Comparison of ENCODE assay signal across 13 cellular contexts in genomic region chr6:139369068-139369467, GRCh38. TPM values are rescaled to one million over a fixed set of nuclear protein-coding genes. Genes with fewer than 3 reads are reported as not detected.
DNase-seq lines count a peak whose midpoint lies in the region; ATAC-seq and TF ChIP-seq lines count a peak whose summit lies in the region.
"Had no signal": no experiment of that assay in that cellular context is flagged by ENCODE, and none has a peak within 500 bp of the region (broad histone marks: within the 10 kb centered on the region; RNA-seq: fewer than 3 reads in every experiment).

No MANE protein-coding gene starts in this region.

- no peaks in the 10 kb centered on the region for H3K27me3 ChIP-seq in endodermal cell (ENCODE audit: control insufficient read depth, insufficient read depth, low read length, poor library complexity, severe bottlenecking)
- no peaks in the 10 kb centered on the region for H3K27me3 ChIP-seq in trophoblast cell (ENCODE audit: insufficient read depth, low read length)
- no peaks in the 10 kb centered on the region for H3K27me3 ChIP-seq in stomach

- H3K27me3 Mint-ChIP-seq in IgD-negative memory B cell = no peaks in the 10 kb centered on the region
- no peaks in the 10 kb centered on the region for H3K27me3 Mint-ChIP-seq in endodermal cell (ENCODE audit: insufficient read depth)
- H3K27me3 Mint-ChIP-seq: activated CD4-positive, alpha-beta T cell treated with anti-CD3 and anti-CD28 coated beads for 36 hours had no signal

- no peak overlapping the region for H2AFZ ChIP-seq in trophoblast cell (ENCODE audit: insufficient read depth, low read length, poor library complexity)

- H3K79me2 ChIP-seq in trophoblast cell (ENCODE audit: control insufficient read depth, insufficient read depth, low read length, poor library complexity) = peaks cover 12% of the 10 kb centered on the region

- peaks cover 22% of the 10 kb centered on the region for H3K36me3 ChIP-seq in endodermal cell (ENCODE audit: control insufficient read depth, insufficient read depth, low read length)
- peaks cover 9 to 10% of the 10 kb centered on the region in 2 experiments for H3K36me3 ChIP-seq in trophoblast cell (ENCODE audit: control insufficient read depth in 1 of 2, insufficient read depth in 2 of 2, low read length in 2 of 2)
- H3K36me3 ChIP-seq in stomach = peaks cover 0 to 27% (median 6%) of the 10 kb centered on the region in 4 donors

- no peak for TF ChIP-seq EP300 in stomach (IDR thresholded peaks at IDR 0.05)

- no peak overlapping the region for H3K23ac ChIP-seq in trophoblast cell (ENCODE audit: low read length)

- no peak overlapping the region for H3K18ac ChIP-seq in trophoblast cell (ENCODE audit: low read length)

- no peak for ATAC-seq in HG03045 (IDR thresholded peaks at IDR 0.05; ENCODE audit: unreplicated experiment)
- ATAC-seq: activated CD4-positive, alpha-beta T cell treated with anti-CD3 and anti-CD28 coated beads for 36 hours had no signal

- H3K27ac Mint-ChIP-seq in IgD-negative memory B cell (peak overlapping the region in 2 of 3 donors; percentile 41 to 84), endodermal cell (peak overlapping the region; percentile 98)

- H3K4me3 Mint-ChIP-seq in IgD-negative memory B cell (no peak overlapping the region), endodermal cell (peak overlapping the region; percentile 30)

- H4K12ac ChIP-seq in trophoblast cell (ENCODE audit: low read depth, low read length) = no peak overlapping the region

- no peak overlapping the region for H4K8ac ChIP-seq in trophoblast cell (ENCODE audit: low read depth, low read length)

- H3K4me3 ChIP-seq in endodermal cell (ENCODE audit: low read length) = peak overlapping the region; percentile 73
- H3K4me3 ChIP-seq in trophoblast cell (ENCODE audit: low read depth, low read length) = no peak overlapping the region
- no peak overlapping the region for H3K4me3 ChIP-seq in stomach

- TF ChIP-seq POLR2A in stomach (IDR thresholded peaks at IDR 0.05) = no peak

- H3K36me3 Mint-ChIP-seq in IgD-negative memory B cell (no peaks in the 10 kb centered on the region), endodermal cell (ENCODE audit: low read depth) (peaks cover 16% of the 10 kb centered on the region)

- H2BK5ac ChIP-seq in trophoblast cell (ENCODE audit: low read depth, low read length, poor library complexity) = no peak overlapping the region

- peaks cover 20 to 21% (median 21%) of the 10 kb centered on the region in 3 donors for H3K4me1 Mint-ChIP-seq in IgD-negative memory B cell
- H3K4me1 Mint-ChIP-seq in endodermal cell = peaks cover 51% of the 10 kb centered on the region

- H2AK5ac ChIP-seq in trophoblast cell (ENCODE audit: low read length) = no peak overlapping the region

- H3K4ac ChIP-seq in trophoblast cell (ENCODE audit: low read depth, low read length) = no peak overlapping the region

- H2BK120ac ChIP-seq in trophoblast cell (ENCODE audit: insufficient read depth, low read length, poor library complexity) = no peak overlapping the region

- WGBS in endodermal cell (ENCODE audit: insufficient coverage in 1 of 2, insufficient read length in 1 of 2), 2 experiments = 0 to 8% methylated on average over 2 of the region's 2 CpGs
- WGBS in trophoblast cell (ENCODE audit: extremely low coverage, insufficient coverage, insufficient read length) = no CpG with 5 or more reads among the region's 2 CpGs
- 37 to 58% (median 51%) methylated on average over 2 of the region's 2 CpGs for WGBS in stomach, 5 donors

- no peak overlapping the region for H4K91ac ChIP-seq in trophoblast cell (ENCODE audit: low read depth, low read length)

- peaks cover 16% of the 10 kb centered on the region for H3K4me1 ChIP-seq in endodermal cell (ENCODE audit: control insufficient read depth, insufficient read depth, low read length)
- H3K4me1 ChIP-seq in trophoblast cell (ENCODE audit: control insufficient read depth in 1 of 2, insufficient read depth in 2 of 2, low read length in 2 of 2) = peaks cover 2 to 11% of the 10 kb centered on the region in 2 experiments
- H3K4me1 ChIP-seq in stomach = peaks cover 11 to 50% (median 39%) of the 10 kb centered on the region in 4 donors

- H3K79me1 ChIP-seq in trophoblast cell (ENCODE audit: low read length) = peaks cover 18% of the 10 kb centered on the region

- DNase-seq in EL (peak; percentile 55), endodermal cell (peak; percentile 76), trophoblast cell (peak; percentile 74 to 91), middle frontal gyrus (ENCODE audit: extremely low spot score, low spot score) (no peak), T-helper 2 cell (no peak), stomach (no peak)
- DNase-seq: activated T-cell treated with anti-CD3 and anti-CD28 coated beads, Interleukin-2, amount 50 U/mL, for 48 hours; kidney; NCI-H2029 treated with DMSO at 0.1 percent for 48 hours had no signal

- TF ChIP-seq CTCF in endodermal cell (conservative IDR thresholded peaks at IDR 0.05) (no peak), stomach (IDR thresholded peaks at IDR 0.05) (no peak)

- H2BK12ac ChIP-seq in trophoblast cell (ENCODE audit: low read length) = no peak overlapping the region

- H3K9me3 ChIP-seq in endodermal cell (ENCODE audit: control insufficient read depth, low read length) = no peaks in the 10 kb centered on the region
- no peaks in the 10 kb centered on the region for H3K9me3 ChIP-seq in trophoblast cell (ENCODE audit: insufficient read depth, low read depth, low read length)
- no peaks in the 10 kb centered on the region for H3K9me3 ChIP-seq in stomach

- no peak overlapping the region for H3K14ac ChIP-seq in trophoblast cell (ENCODE audit: low read length)

- H3K9ac ChIP-seq in endodermal cell (ENCODE audit: extremely low read depth, low read length, poor library complexity, severe bottlenecking) (peak overlapping the region; percentile 73), trophoblast cell (ENCODE audit: low read length) (no peak overlapping the region)

- H3K27ac ChIP-seq in endodermal cell (ENCODE audit: low read depth, low read length) = peak overlapping the region; percentile 96
- peak overlapping the region; percentile 84 for H3K27ac ChIP-seq in trophoblast cell (ENCODE audit: low read depth, low read length)
- no peak overlapping the region for H3K27ac ChIP-seq in stomach

- intact Hi-C loops in stomach (cut with DNase I; ENCODE audit: low total_unique reads) = loop anchor here (10.0 kb wide), 1 partner anchor 554 kb away; no protein-coding TSS in a partner anchor

- peak overlapping the region; percentile 54 for H3K4me2 ChIP-seq in trophoblast cell (ENCODE audit: low read length)

- H3K9me3 Mint-ChIP-seq in IgD-negative memory B cell = no peaks in the 10 kb centered on the region
- no peaks in the 10 kb centered on the region for H3K9me3 Mint-ChIP-seq in endodermal cell
- H3K9me3 Mint-ChIP-seq: CD4-positive, CD25-positive, alpha-beta regulatory T cell had no signal

RNA-seq across cellular contexts. Expression of gene CITED2, which starts 5.4 kb away (rescaled TPM):
- polyA plus RNA-seq in IgD-negative memory B cell = 15.8 TPM
- 100 to 1,000 TPM in 1 of 2 donors, 10 to 100 TPM in 1; 80.2 to 118 TPM for total RNA-seq in endodermal cell
- 210 TPM for polyA plus RNA-seq in endodermal cell (2013, experiment 1 of 2)
- 179 TPM for polyA plus RNA-seq in endodermal cell (2013, experiment 2 of 2)
- 250 and 268 TPM in 2 replicates for polyA plus RNA-seq in trophoblast cell (2013)
- total RNA-seq in stomach = 100 to 1,000 TPM in 1 of 5 donors, 10 to 100 TPM in 4; 22.3 to 102 (median 40.3) TPM
- polyA plus RNA-seq in stomach = 10 to 100 TPM; 15.3 to 32.7 (median 18.6) TPM

Comparison
In these comparisons a context has a peak if more than half of its experiments do, and no peak if none do; other contexts are left out.
1. DNase-seq: peak in EL (single experiment), endodermal cell (single experiment) and trophoblast cell (2 of 2); none in middle frontal gyrus (single experiment), T-helper 2 cell (0 of 5) and stomach (single experiment).
2. H3K27ac ChIP-seq: peak in endodermal cell (single experiment) and trophoblast cell (single experiment); none in stomach (0 of 5).